27 cellular contexts compared by ENCODE assay signal in genomic region chr7:99541212-99541611, GRCh38. TPM values are rescaled to one million over a fixed set of nuclear protein-coding genes. Genes with fewer than 3 reads are reported as not detected.
"Had no signal": no experiment of that assay in that cellular context is flagged by ENCODE, and none has a peak within 500 bp of the region (broad histone marks: within the 10 kb centered on the region; RNA-seq: fewer than 3 reads in every experiment).

No MANE protein-coding gene starts in this region.

- H3K27me3 Mint-ChIP-seq: naive thymus-derived CD8-positive, alpha-beta T cell; stimulated activated naive CD8-positive, alpha-beta T cell treated with anti-CD3 and anti-CD28 coated beads, Interleukin-15, Interleukin-2, amounts not matched to agents 100 ng/mL and 50 ng/mL, for 24 hours; type B pancreatic cell had no signal

- ATAC-seq: left colon; left lung; lower lobe of right lung; naive thymus-derived CD8-positive, alpha-beta T cell; pancreas; right cardiac atrium; sciatic nerve; stimulated activated effector memory CD8-positive, alpha-beta T cell treated with anti-CD3 and anti-CD28 coated beads, Interleukin-12 subunit alpha, Interleukin-12 subunit beta, amount 100 ng/mL, for 72 hours had no signal

- H3K27ac Mint-ChIP-seq: naive thymus-derived CD8-positive, alpha-beta T cell; nephron; stimulated activated effector memory CD8-positive, alpha-beta T cell treated with anti-CD3 and anti-CD28 coated beads, Interleukin-12 subunit alpha, Interleukin-12 subunit beta, amount 100 ng/mL, for 72 hours; stimulated activated naive CD8-positive, alpha-beta T cell treated with anti-CD3 and anti-CD28 coated beads, Interleukin-15, Interleukin-2, amounts not matched to agents 100 ng/mL and 50 ng/mL, for 24 hours; type B pancreatic cell had no signal

- H3K4me1 Mint-ChIP-seq: nephron; neural crest cell; stimulated activated effector memory CD8-positive, alpha-beta T cell treated with anti-CD3 and anti-CD28 coated beads, Interleukin-12 subunit alpha, Interleukin-12 subunit beta, amount 100 ng/mL, for 72 hours had no signal

- H3K36me3 Mint-ChIP-seq: stimulated activated effector memory CD8-positive, alpha-beta T cell treated with anti-CD3 and anti-CD28 coated beads, Interleukin-12 subunit alpha, Interleukin-12 subunit beta, amount 100 ng/mL, for 72 hours had no signal

- H3K4me1 ChIP-seq: left lung, lower lobe of right lung, pancreas, prostate gland, spleen, tibial nerve, uterus had no signal

- H3K27ac ChIP-seq: left lung, lower lobe of right lung, pancreas, prostate gland, spleen, tibial nerve, uterus had no signal

- H3K9me3 ChIP-seq: pancreas, prostate gland had no signal

- FAIRE-seq: keratinocyte, pancreas, small intestine had no signal

- DNase-seq: hippocampal formation; left colon; left lung; lower lobe of right lung; mammary epithelial cell; mesenchymal stem cell; naive thymus-derived CD8-positive, alpha-beta T cell; nucleus accumbens; pancreas; posterior cingulate gyrus; retina; small intestine; spleen; stimulated activated CD4-positive, alpha-beta T cell treated with anti-CD3 and anti-CD28 coated beads, Interleukin-4, amount 100 ng/mL, for 24 hours; stimulated activated naive CD4-positive, alpha-beta T cell; substantia nigra; uterus had no signal

- H3K4me3 Mint-ChIP-seq: naive thymus-derived CD8-positive, alpha-beta T cell; nephron; neural crest cell; stimulated activated effector memory CD8-positive, alpha-beta T cell treated with anti-CD3 and anti-CD28 coated beads, Interleukin-12 subunit alpha, Interleukin-12 subunit beta, amount 100 ng/mL, for 72 hours; stimulated activated naive CD8-positive, alpha-beta T cell treated with anti-CD3 and anti-CD28 coated beads, Interleukin-15, Interleukin-2, amounts not matched to agents 100 ng/mL and 50 ng/mL, for 24 hours; type B pancreatic cell had no signal

- H3K4me3 ChIP-seq: left lung, lower lobe of right lung, pancreas, prostate gland, spleen, tibial nerve, uterus had no signal

- H3K27me3 ChIP-seq: left lung, pancreas, spleen, tibial nerve, uterus had no signal

- H3K36me3 ChIP-seq: lower lobe of right lung, pancreas, prostate gland, uterus had no signal

RNA-seq across cellular contexts. Expression of gene TMEM225B, which starts 56.9 kb away (rescaled TPM):
- total RNA-seq: mammary epithelial cell had no signal
- polyA plus RNA-seq: mammary epithelial cell had no signal
